In the genomic region with DNA sequence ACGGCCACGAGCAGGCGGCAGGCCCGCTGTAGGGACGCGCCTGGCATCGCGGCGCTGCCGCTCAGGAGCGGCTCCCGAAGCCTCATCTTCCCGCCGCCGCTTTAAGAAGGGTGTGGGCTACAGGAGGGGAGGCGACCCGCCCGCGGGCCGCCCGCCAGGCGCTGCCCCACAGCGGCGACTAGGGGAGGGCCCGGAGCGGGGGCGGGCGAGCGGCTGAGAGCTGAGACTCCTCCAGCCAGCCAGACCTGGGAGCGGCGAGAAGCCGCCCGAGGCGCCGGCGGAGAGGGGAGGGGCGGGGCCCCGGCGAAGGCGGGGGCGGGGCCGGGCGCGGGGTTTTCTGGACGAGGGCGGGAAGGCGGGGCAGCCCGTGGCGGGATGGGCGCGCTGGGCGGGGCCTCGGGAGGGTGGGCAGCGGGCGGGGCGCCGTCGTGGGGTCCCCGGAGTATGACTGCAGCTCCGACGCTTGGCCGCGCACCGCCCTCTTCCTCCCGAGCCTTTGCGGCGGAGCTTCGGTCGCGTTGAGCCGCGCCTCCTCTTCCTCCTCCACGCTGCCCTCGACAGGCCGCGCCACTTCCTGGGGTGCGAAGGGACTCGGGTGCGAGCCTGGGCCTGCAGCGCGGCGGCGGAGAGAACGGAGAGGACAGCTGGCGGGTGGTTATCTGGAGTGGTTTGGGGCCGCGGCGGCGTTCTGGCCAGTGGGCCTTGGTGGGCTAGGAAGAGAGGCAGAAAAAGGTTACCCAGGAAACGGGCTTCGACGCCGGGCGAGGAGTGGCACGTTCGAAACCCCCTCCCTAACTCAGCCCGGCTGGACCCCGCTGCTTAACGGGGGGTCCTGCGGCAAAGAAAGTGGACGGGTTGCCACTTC, we compare ENCODE assay signal across 8 cellular contexts. TPM values are rescaled to one million over a fixed set of nuclear protein-coding genes. Genes with fewer than 3 reads are reported as not detected.
A peak's percentile ranks its signal among the peaks of the same experiment; 100 is the strongest.
DNase-seq lines count a peak whose midpoint lies in the region; ATAC-seq and TF ChIP-seq lines count a peak whose summit lies in the region.

A gene with protein sequence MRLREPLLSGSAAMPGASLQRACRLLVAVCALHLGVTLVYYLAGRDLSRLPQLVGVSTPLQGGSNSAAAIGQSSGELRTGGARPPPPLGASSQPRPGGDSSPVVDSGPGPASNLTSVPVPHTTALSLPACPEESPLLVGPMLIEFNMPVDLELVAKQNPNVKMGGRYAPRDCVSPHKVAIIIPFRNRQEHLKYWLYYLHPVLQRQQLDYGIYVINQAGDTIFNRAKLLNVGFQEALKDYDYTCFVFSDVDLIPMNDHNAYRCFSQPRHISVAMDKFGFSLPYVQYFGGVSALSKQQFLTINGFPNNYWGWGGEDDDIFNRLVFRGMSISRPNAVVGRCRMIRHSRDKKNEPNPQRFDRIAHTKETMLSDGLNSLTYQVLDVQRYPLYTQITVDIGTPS (minus strand): TSS at position 253 of the 865 bp plus-strand sequence. CDS start 167 bp downstream, at position 86.

- peak within 1 kb of the TSS; percentile 73 to 96 for H3K4me3 ChIP-seq in left lung

- H3K9me3 ChIP-seq in left lung: no peaks in the 10 kb centered on the region

- no peaks in the 10 kb centered on the region for H3K36me3 ChIP-seq in left lung

- intact Hi-C loops in left lung (cut with DNase I): no loop called here

- peak in 1 of 2 donors; percentile 10 for TF ChIP-seq CTCF in left lung (IDR thresholded peaks at IDR 0.05)

- H3K4me1 ChIP-seq in left lung: peaks cover 29 to 76% of the 10 kb centered on the region in 2 donors

- no peaks in the 10 kb centered on the region for H3K27me3 ChIP-seq in left lung

- DNase-seq in C1 segment of cervical spinal cord (lab: John Stamatoyannopoulos, UW): peak in 13 of 14 donors; percentile 43 to 89 (median 79)
- peak; percentile 80 for DNase-seq in NCI-H748 treated with DMSO at 0.1 percent for 48 hours (lab: John Stamatoyannopoulos, UW)
- DNase-seq in activated CD4-positive, alpha-beta T cell treated with anti-CD3 and anti-CD28 coated beads, Interleukin-2, amount 50 U/mL, for 24 hours (ENCODE audit: low read depth in 1 of 2, low spot score in 1 of 2): peak; percentile 92 to 94
- DNase-seq in dedifferentiated amniotic fluid mesenchymal stem cell (ENCODE audit: extremely low spot score): peak; percentile 88
- peak; percentile 97 to 100 for DNase-seq in left lung
- DNase-seq in stimulated activated CD4-positive, alpha-beta T cell treated with anti-CD3 and anti-CD28 coated beads, Interleukin-2, amount 100 ng/mL, for 4 hours (ENCODE audit: low read depth): peak; percentile 93

- peak within 1 kb of the TSS; percentile 98 to 99 for H3K27ac ChIP-seq in left lung

- ATAC-seq in GM19328 (IDR thresholded peaks at IDR 0.05; ENCODE audit: unreplicated experiment) (peak; percentile 62), HG03469 (IDR thresholded peaks at IDR 0.05; ENCODE audit: unreplicated experiment) (peak; percentile 39), left lung (peak; percentile 84)

RNA-seq across cellular contexts. Expression of the gene that starts here (rescaled TPM):
- 100 to 1,000 TPM in 1 of 2 donors, 10 to 100 TPM in 1; 83.6 to 107 TPM for total RNA-seq in left lung

Comparison
In these comparisons a context has a peak if more than half of its experiments do, and no peak if none do; other contexts are left out.
1. Peak in every context shown above with its lines: DNase-seq, ATAC-seq, H3K4me3 ChIP-seq and H3K27ac ChIP-seq.